In the genomic region with DNA sequence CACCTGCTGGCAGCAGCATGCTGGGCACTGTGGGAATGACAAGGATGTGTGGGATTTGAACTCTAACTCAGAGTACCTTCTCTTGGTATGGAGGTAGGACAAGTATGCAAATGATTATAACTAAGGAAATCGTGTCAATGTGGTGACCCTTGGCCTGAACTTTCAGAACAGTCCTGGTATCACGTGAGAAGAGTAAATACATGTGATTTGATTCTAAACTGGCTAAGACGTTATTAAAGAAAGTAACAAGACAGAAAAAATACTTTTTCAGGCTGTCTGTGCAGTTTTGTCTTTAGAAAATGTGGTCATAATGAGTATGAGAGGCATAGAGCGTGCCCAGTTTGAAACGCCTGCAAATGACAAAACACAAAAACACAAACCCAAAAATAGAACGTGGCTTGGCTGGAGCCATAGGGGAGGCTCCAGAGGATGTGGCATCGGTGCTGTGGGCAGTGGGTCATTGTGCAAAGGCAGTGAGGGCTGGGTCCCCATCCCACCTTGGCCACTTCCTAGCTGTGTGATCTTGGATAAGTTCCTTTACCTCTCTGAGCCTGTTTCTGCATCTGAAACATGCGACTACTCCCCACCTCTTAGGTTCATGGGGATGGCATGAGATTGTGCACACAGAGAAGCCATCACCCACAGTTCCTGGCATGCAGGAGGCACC, we compare ENCODE assay signal across 14 cellular contexts. TPM values are rescaled to one million over a fixed set of nuclear protein-coding genes. Genes with fewer than 3 reads are reported as not detected.
DNase-seq lines count a peak whose midpoint lies in the region; ATAC-seq, FAIRE-seq and TF ChIP-seq lines count a peak whose summit lies in the region.
"Had no signal": no experiment of that assay in that cellular context is flagged by ENCODE, and none has a peak within 500 bp of the region (broad histone marks: within the 10 kb centered on the region; RNA-seq: fewer than 3 reads in every experiment).

No MANE protein-coding gene starts in this region.

- no peak overlapping the region for H2AFZ ChIP-seq in HepG2 (ENCODE audit: low read length)

- peaks cover 4% of the 10 kb centered on the region for H3K9me3 Mint-ChIP-seq in activated naive CD4-positive, alpha-beta T cell treated with anti-CD3 and anti-CD28 coated beads, Interleukin-2, amount 10 ng/mL, durations not matched to agents 7 days and 5 days
- H3K9me3 Mint-ChIP-seq in CD14-positive monocyte, result peaks cover 0 to 9% (median 4%) of the 10 kb centered on the region in 7 donors

- H3K9me3 ChIP-seq in HepG2 (ENCODE audit: low read length), result no peaks in the 10 kb centered on the region
- H3K9me3 ChIP-seq in transverse colon, result no peaks in the 10 kb centered on the region
- H3K9me3 ChIP-seq: body of pancreas had no signal

- TF ChIP-seq RAD21 in HepG2 (CRISPR knock-in tag; IDR thresholded peaks at IDR 0.05), result no peak

- H3K79me2 ChIP-seq in HepG2 (ENCODE audit: insufficient read depth, low read length), result no peaks in the 10 kb centered on the region

- H4K20me1 ChIP-seq in HepG2 (ENCODE audit: insufficient read depth, low read length), result no peaks in the 10 kb centered on the region

- TF ChIP-seq POLR2A in HepG2 (IDR thresholded peaks at IDR 0.05; ENCODE audit: insufficient read depth in 1 of 2, low read depth in 2 of 2, low read length in 2 of 2), result no peak
- no peak for TF ChIP-seq POLR2A in transverse colon (IDR thresholded peaks at IDR 0.05)

- no peak overlapping the region for H3K4me2 ChIP-seq in HepG2 (ENCODE audit: low read depth, low read length)

- H3K9ac ChIP-seq in HepG2 (ENCODE audit: insufficient read depth, low read depth, low read length), result no peak overlapping the region

- TF ChIP-seq CTCF in HepG2 (CRISPR knock-in tag; IDR thresholded peaks at IDR 0.05) (no peak), transverse colon (IDR thresholded peaks at IDR 0.05) (no peak), CD14-positive monocyte (IDR thresholded peaks at IDR 0.05) (no peak)

- ATAC-seq in HepG2, result no peak
- ATAC-seq: body of pancreas had no signal

- no TSS peak for BruUV-seq in HepG2 (replicated peaks; lab: Mats Ljungman, UMichigan)

- POLR2A ChIA-PET in HepG2 (lab: Yijun Ruan, JAX), result no interaction called here

- peaks cover 22% of the 10 kb centered on the region for H3K27me3 Mint-ChIP-seq in activated naive CD4-positive, alpha-beta T cell treated with anti-CD3 and anti-CD28 coated beads, Interleukin-2, amount 10 ng/mL, durations not matched to agents 7 days and 5 days
- peaks cover 8 to 14% (median 9%) of the 10 kb centered on the region in 3 donors for H3K27me3 Mint-ChIP-seq in CD14-positive monocyte (ENCODE audit: low read depth in 3 of 3)

- in situ Hi-C loops in HepG2 (cut with HindIII; ENCODE audit: extremely low pct_ligation_motif_present, low pct_unique_long_range_greater_than_20kb) (no loop called here), transverse colon (cut with MboI; ENCODE audit: low pct_ligation_motif_present in 1 of 4, low pct_unique_long_range_greater_than_20kb in 1 of 4, low sequenced_read_pairs in 3 of 4) (no loop called here)

- intact Hi-C loops in HepG2 (cut with micrococcal nuclease; ENCODE audit: unreplicated experiment), result no loop called here
- intact Hi-C loops in transverse colon (cut with DNase I; ENCODE audit: low total_unique reads), result no loop called here
- intact Hi-C loops in CD14-positive monocyte (cut with micrococcal nuclease), result loop anchor here (2.0 to 5.0 kb wide), 3 partner anchors 31 to 289 kb away; no protein-coding TSS in a partner anchor

- H3K4me3 ChIP-seq in HepG2 (replicated peaks in 1 of 3; ENCODE audit: insufficient read depth in 1 of 3, low read depth in 2 of 3, low read length in 3 of 3) (no peak overlapping the region), transverse colon (no peak overlapping the region)
- H3K4me3 ChIP-seq: body of pancreas had no signal

- H3K27ac Mint-ChIP-seq in activated naive CD4-positive, alpha-beta T cell treated with anti-CD3 and anti-CD28 coated beads, Interleukin-2, amount 10 ng/mL, durations not matched to agents 7 days and 5 days, result peak overlapping the region; percentile 60
- no peak overlapping the region for H3K27ac Mint-ChIP-seq in CD14-positive monocyte

- H3K36me3 ChIP-seq in HepG2 (replicated peaks in 1 of 2; ENCODE audit: control insufficient read depth in 1 of 2, insufficient read depth in 2 of 2, low read length in 2 of 2) (no peaks in the 10 kb centered on the region), transverse colon (no peaks in the 10 kb centered on the region)

- FAIRE-seq in HepG2 (lab: Jason Lieb, UNC), result no peak

- H3K36me3 Mint-ChIP-seq in activated naive CD4-positive, alpha-beta T cell treated with anti-CD3 and anti-CD28 coated beads, Interleukin-2, amount 10 ng/mL, durations not matched to agents 7 days and 5 days, result peaks cover 5% of the 10 kb centered on the region
- H3K36me3 Mint-ChIP-seq in CD14-positive monocyte, result no peaks in the 10 kb centered on the region

- 15% methylated on average over 8 of the region's 8 CpGs for WGBS in HepG2 (ENCODE audit: low lambda C conversion rate)
- WGBS in transverse colon (ENCODE audit: low coverage in 1 of 2), 2 donors, result 7 to 33% methylated on average over 3 to 8 of the region's 8 CpGs

- no peak for TF ChIP-seq EP300 in HepG2 (IDR thresholded peaks at IDR 0.05; ENCODE audit: low read depth in 2 of 2, low read length in 2 of 2)
- TF ChIP-seq EP300 in HepG2 (CRISPR knock-in tag; IDR thresholded peaks at IDR 0.05; ENCODE audit: borderline replicate concordance), result no peak
- TF ChIP-seq EP300 in transverse colon (IDR thresholded peaks at IDR 0.05; ENCODE audit: low read depth), result no peak

- peak overlapping the region; percentile 11 for H3K4me3 Mint-ChIP-seq in activated naive CD4-positive, alpha-beta T cell treated with anti-CD3 and anti-CD28 coated beads, Interleukin-2, amount 10 ng/mL, durations not matched to agents 7 days and 5 days
- H3K4me3 Mint-ChIP-seq in CD14-positive monocyte, result peak overlapping the region in 1 of 2 donors; percentile 26

- peak; percentile 43 for DNase-seq in activated naive CD4-positive, alpha-beta T cell treated with anti-CD3 and anti-CD28 coated beads, Interleukin-2, amount 10 ng/mL, durations not matched to agents 7 days and 5 days
- DNase-seq in activated naive CD4-positive, alpha-beta T cell (lab: John Stamatoyannopoulos, UW), result no peak
- DNase-seq in activated CD8-positive, alpha-beta memory T cell treated with anti-CD3 and anti-CD28 coated beads, Interleukin-2, amount 50 U/mL, for 4 hours, result peak; percentile 13
- DNase-seq in HepG2 (ENCODE audit: low spot score) (no peak), transverse colon (no peak), SIG-M5 treated with dmso at 0.1 percent for 504 hours (lab: John Stamatoyannopoulos, UW; ENCODE audit: unreplicated experiment) (no peak), CD14-positive monocyte (ENCODE audit: low spot score) (no peak), NCI-H1417 (lab: John Stamatoyannopoulos, UW) (no peak)
- DNase-seq: effector CD8-positive, alpha-beta T cell; NCI-H187; occipital lobe; stimulated activated CD4-positive, alpha-beta T cell treated with anti-CD3 and anti-CD28 coated beads, Interleukin-15, amount 100 ng/mL, for 24 hours had no signal

- CTCF ChIA-PET in activated naive CD4-positive, alpha-beta T cell treated with anti-CD3 and anti-CD28 coated beads, Interleukin-2, amount 10 ng/mL, durations not matched to agents 7 days and 5 days (lab: Charles Lee), result interaction anchor here (0.8 to 4.4 kb wide), 3 partner anchors 25 to 92 kb away, joined by 3 to 24 read pairs (median 5); no protein-coding TSS in a partner anchor
- CTCF ChIA-PET in HepG2 (lab: Yijun Ruan, JAX; ENCODE audit: low intra/inter-chr PET ratio, low total read pairs), result interaction anchor here (3.5 kb wide), 1 partner anchor 31 kb away, joined by 57 read pairs; no protein-coding TSS in a partner anchor

- H3K4me1 ChIP-seq in HepG2 (ENCODE audit: insufficient read depth, low read length) (peaks cover 35% of the 10 kb centered on the region), transverse colon (peaks cover 14 to 25% (median 21%) of the 10 kb centered on the region in 4 donors)

- no peak overlapping the region for H3K27ac ChIP-seq in HepG2 (ENCODE audit: extremely low read length, insufficient read depth, low read length)
- peak overlapping the region; percentile 67 to 79 (median 77) for H3K27ac ChIP-seq in transverse colon
- H3K27ac ChIP-seq: body of pancreas had no signal

- peaks cover 74% of the 10 kb centered on the region for H3K4me1 Mint-ChIP-seq in activated naive CD4-positive, alpha-beta T cell treated with anti-CD3 and anti-CD28 coated beads, Interleukin-2, amount 10 ng/mL, durations not matched to agents 7 days and 5 days
- H3K4me1 Mint-ChIP-seq in CD14-positive monocyte, result peaks cover 4% of the 10 kb centered on the region

- H3K27me3 ChIP-seq in HepG2 (ENCODE audit: control insufficient read depth in 1 of 2, insufficient read depth in 2 of 2, low read length in 2 of 2) (peaks cover 6 to 18% of the 10 kb centered on the region in 2 experiments; a peak in 3 of 5 replicates), transverse colon (no peaks in the 10 kb centered on the region)
- H3K27me3 ChIP-seq: body of pancreas had no signal

RNA-seq across cellular contexts. Expression of a gene that starts 18.4 kb away (rescaled TPM):
- not detected in 2 replicates for total RNA-seq in HepG2 (2016; rRNA removed; fragmentation: Illumina TruSeq; extraction: Trizol)
- total RNA-seq in HepG2 (2016; cell fraction: cytosol; rRNA removed; fragmentation: Illumina TruSeq; extraction: Trizol; ENCODE audit: low read depth), result not detected in 2 replicates
- not detected in 2 replicates for total RNA-seq in HepG2 (2016; cell fraction: insoluble cytoplasmic fraction; rRNA removed; fragmentation: Illumina TruSeq; extraction: Trizol)
- not detected in 2 replicates for total RNA-seq in HepG2 (2016; cell fraction: membrane; rRNA removed; fragmentation: Illumina TruSeq; extraction: Trizol)
- total RNA-seq in HepG2 (2016; cell fraction: nucleus; rRNA removed; fragmentation: Illumina TruSeq; extraction: Trizol), result not detected in 2 replicates
- 0.05 TPM in 1 of 2 replicates, not detected in the other for polyA plus RNA-seq in HepG2 (2011; rRNA removed)
- 0.10 TPM in 1 of 2 replicates, not detected in the other for polyA plus RNA-seq in HepG2 (2011; cell fraction: cytosol; rRNA removed)
- polyA plus RNA-seq in HepG2 (2011; cell fraction: nucleus; rRNA removed), result 0.09 TPM in 1 of 2 replicates, not detected in the other
- polyA plus RNA-seq in HepG2 (2012), result 0.03 TPM in 1 of 2 replicates, not detected in the other
- polyA plus RNA-seq in HepG2 (2016; cell fraction: cytosol; fragmentation: Illumina TruSeq; extraction: Trizol; ENCODE audit: low read depth), result not detected in 2 replicates
- not detected in 2 replicates for polyA plus RNA-seq in HepG2 (2016; cell fraction: insoluble cytoplasmic fraction; fragmentation: Illumina TruSeq; extraction: Trizol; ENCODE audit: low read depth)
- polyA plus RNA-seq in HepG2 (2016; cell fraction: membrane; fragmentation: Illumina TruSeq; extraction: Trizol; ENCODE audit: low read depth), result not detected in 2 replicates
- not detected in 2 replicates for polyA plus RNA-seq in HepG2 (2016; cell fraction: nucleus; fragmentation: Illumina TruSeq; extraction: Trizol; ENCODE audit: insufficient read depth, low read depth)
- 0.06 TPM in 1 of 2 replicates, not detected in the other for polyA minus RNA-seq in HepG2 (2011; rRNA and poly(A)+ RNA removed; ENCODE audit: low replicate concordance)
- not detected in 2 replicates for polyA minus RNA-seq in HepG2 (2011; cell fraction: cytosol; rRNA and poly(A)+ RNA removed)
- not detected in 2 replicates for polyA minus RNA-seq in HepG2 (2011; cell fraction: nucleus; rRNA and poly(A)+ RNA removed)
- 1 to 10 TPM; 1.1 to 3.4 (median 2.6) TPM for total RNA-seq in transverse colon
- 1 to 10 TPM in 1 of 2 donors, under 1 TPM in 1; 0.60 to 1.7 TPM for polyA plus RNA-seq in CD14-positive monocyte
- total RNA-seq: occipital lobe had no signal

RNA-seq across cellular contexts. Expression of a gene that starts 19.9 kb away (rescaled TPM):
- 1.5 and 2.7 TPM in 2 replicates for total RNA-seq in HepG2 (2016; rRNA removed; fragmentation: Illumina TruSeq; extraction: Trizol)
- total RNA-seq in HepG2 (2016; cell fraction: cytosol; rRNA removed; fragmentation: Illumina TruSeq; extraction: Trizol; ENCODE audit: low read depth), result 0.40 and 0.97 TPM in 2 replicates
- 1.1 and 2.5 TPM in 2 replicates for total RNA-seq in HepG2 (2016; cell fraction: insoluble cytoplasmic fraction; rRNA removed; fragmentation: Illumina TruSeq; extraction: Trizol)
- 1.7 and 1.8 TPM in 2 replicates for total RNA-seq in HepG2 (2016; cell fraction: membrane; rRNA removed; fragmentation: Illumina TruSeq; extraction: Trizol)
- total RNA-seq in HepG2 (2016; cell fraction: nucleus; rRNA removed; fragmentation: Illumina TruSeq; extraction: Trizol), result 4.5 and 5.3 TPM in 2 replicates
- polyA plus RNA-seq in HepG2 (2011; rRNA removed), result 6.9 and 10.7 TPM in 2 replicates
- polyA plus RNA-seq in HepG2 (2011; cell fraction: cytosol; rRNA removed), result 3.0 and 4.1 TPM in 2 replicates
- 39.8 and 43.2 TPM in 2 replicates for polyA plus RNA-seq in HepG2 (2011; cell fraction: nucleus; rRNA removed)
- 4.1 and 5.1 TPM in 2 replicates for polyA plus RNA-seq in HepG2 (2012)
- polyA plus RNA-seq in HepG2 (2016; cell fraction: cytosol; fragmentation: Illumina TruSeq; extraction: Trizol; ENCODE audit: low read depth), result 0.60 and 1.2 TPM in 2 replicates
- 1.7 and 1.9 TPM in 2 replicates for polyA plus RNA-seq in HepG2 (2016; cell fraction: insoluble cytoplasmic fraction; fragmentation: Illumina TruSeq; extraction: Trizol; ENCODE audit: low read depth)
- 1.6 and 1.8 TPM in 2 replicates for polyA plus RNA-seq in HepG2 (2016; cell fraction: membrane; fragmentation: Illumina TruSeq; extraction: Trizol; ENCODE audit: low read depth)
- 8.4 and 10.3 TPM in 2 replicates for polyA plus RNA-seq in HepG2 (2016; cell fraction: nucleus; fragmentation: Illumina TruSeq; extraction: Trizol; ENCODE audit: insufficient read depth, low read depth)
- 8.3 and 36.4 TPM in 2 replicates for polyA minus RNA-seq in HepG2 (2011; rRNA and poly(A)+ RNA removed; ENCODE audit: low replicate concordance)
- polyA minus RNA-seq in HepG2 (2011; cell fraction: cytosol; rRNA and poly(A)+ RNA removed), result 2.5 and 4.0 TPM in 2 replicates
- polyA minus RNA-seq in HepG2 (2011; cell fraction: nucleus; rRNA and poly(A)+ RNA removed), result 18.0 and 21.3 TPM in 2 replicates
- total RNA-seq in transverse colon, result 10 to 100 TPM in 1 of 4 donors, 1 to 10 TPM in 3; 1.4 to 68.8 (median 7.5) TPM
- under 1 TPM; 0.14 to 0.24 TPM for polyA plus RNA-seq in CD14-positive monocyte

RNA-seq across cellular contexts. Expression of a gene that starts 44.2 kb away (rescaled TPM):
- total RNA-seq in HepG2 (2016; rRNA removed; fragmentation: Illumina TruSeq; extraction: Trizol) (0.39 and 0.64 TPM in 2 replicates), transverse colon (under 1 TPM in 2 of 4 donors, not detected in 2; 0.16 to 0.41 TPM)
- total RNA-seq in HepG2 (2016; cell fraction: cytosol; rRNA removed; fragmentation: Illumina TruSeq; extraction: Trizol; ENCODE audit: low read depth), result 0.09 and 0.10 TPM in 2 replicates
- 0.39 and 0.49 TPM in 2 replicates for total RNA-seq in HepG2 (2016; cell fraction: insoluble cytoplasmic fraction; rRNA removed; fragmentation: Illumina TruSeq; extraction: Trizol)
- 0.25 and 0.38 TPM in 2 replicates for total RNA-seq in HepG2 (2016; cell fraction: membrane; rRNA removed; fragmentation: Illumina TruSeq; extraction: Trizol)
- total RNA-seq in HepG2 (2016; cell fraction: nucleus; rRNA removed; fragmentation: Illumina TruSeq; extraction: Trizol), result 0.60 and 0.65 TPM in 2 replicates
- polyA plus RNA-seq in HepG2 (2011; rRNA removed) (0.08 and 0.09 TPM in 2 replicates), CD14-positive monocyte (not detected)
- polyA plus RNA-seq in HepG2 (2011; cell fraction: cytosol; rRNA removed), result 0.07 and 0.09 TPM in 2 replicates
- 0.21 and 0.35 TPM in 2 replicates for polyA plus RNA-seq in HepG2 (2011; cell fraction: nucleus; rRNA removed)
- polyA plus RNA-seq in HepG2 (2012), result 0.04 and 0.05 TPM in 2 replicates
- 0.06 and 0.11 TPM in 2 replicates for polyA plus RNA-seq in HepG2 (2016; cell fraction: cytosol; fragmentation: Illumina TruSeq; extraction: Trizol; ENCODE audit: low read depth)
- 0.24 and 0.28 TPM in 2 replicates for polyA plus RNA-seq in HepG2 (2016; cell fraction: insoluble cytoplasmic fraction; fragmentation: Illumina TruSeq; extraction: Trizol; ENCODE audit: low read depth)
- polyA plus RNA-seq in HepG2 (2016; cell fraction: membrane; fragmentation: Illumina TruSeq; extraction: Trizol; ENCODE audit: low read depth), result 0.11 and 0.14 TPM in 2 replicates
- polyA plus RNA-seq in HepG2 (2016; cell fraction: nucleus; fragmentation: Illumina TruSeq; extraction: Trizol; ENCODE audit: insufficient read depth, low read depth), result 0.53 and 0.95 TPM in 2 replicates
- polyA minus RNA-seq in HepG2 (2011; rRNA and poly(A)+ RNA removed; ENCODE audit: low replicate concordance), result 0.07 and 0.30 TPM in 2 replicates
- polyA minus RNA-seq in HepG2 (2011; cell fraction: cytosol; rRNA and poly(A)+ RNA removed), result not detected in 2 replicates
- polyA minus RNA-seq in HepG2 (2011; cell fraction: nucleus; rRNA and poly(A)+ RNA removed), result 0.13 TPM in 1 of 2 replicates, not detected in the other
- total RNA-seq: occipital lobe had no signal
- polyA plus RNA-seq: liver had no signal

RNA-seq across cellular contexts. Expression of a gene that starts 58.6 kb away (rescaled TPM):
- total RNA-seq in HepG2 (2016; rRNA removed; fragmentation: Illumina TruSeq; extraction: Trizol) (1.5 and 4.2 TPM in 2 replicates), transverse colon (1 to 10 TPM in 1 of 4 donors, under 1 TPM in 2, not detected in 1; 0.16 to 4.9 (median 0.41) TPM)
- 1.1 and 1.5 TPM in 2 replicates for total RNA-seq in HepG2 (2016; cell fraction: cytosol; rRNA removed; fragmentation: Illumina TruSeq; extraction: Trizol; ENCODE audit: low read depth)
- total RNA-seq in HepG2 (2016; cell fraction: insoluble cytoplasmic fraction; rRNA removed; fragmentation: Illumina TruSeq; extraction: Trizol), result 1.5 and 5.2 TPM in 2 replicates
- 1.7 and 2.7 TPM in 2 replicates for total RNA-seq in HepG2 (2016; cell fraction: membrane; rRNA removed; fragmentation: Illumina TruSeq; extraction: Trizol)
- total RNA-seq in HepG2 (2016; cell fraction: nucleus; rRNA removed; fragmentation: Illumina TruSeq; extraction: Trizol), result 5.1 and 6.1 TPM in 2 replicates
- polyA plus RNA-seq in HepG2 (2011; rRNA removed) (4.8 and 8.5 TPM in 2 replicates), CD14-positive monocyte (not detected)
- 5.4 and 5.9 TPM in 2 replicates for polyA plus RNA-seq in HepG2 (2011; cell fraction: cytosol; rRNA removed)
- polyA plus RNA-seq in HepG2 (2011; cell fraction: nucleus; rRNA removed), result 16.8 and 19.4 TPM in 2 replicates
- polyA plus RNA-seq in HepG2 (2012), result 4.2 and 6.4 TPM in 2 replicates
- polyA plus RNA-seq in HepG2 (2016; cell fraction: cytosol; fragmentation: Illumina TruSeq; extraction: Trizol; ENCODE audit: low read depth), result 1.7 TPM in 2 replicates
- 2.3 and 2.6 TPM in 2 replicates for polyA plus RNA-seq in HepG2 (2016; cell fraction: insoluble cytoplasmic fraction; fragmentation: Illumina TruSeq; extraction: Trizol; ENCODE audit: low read depth)
- 2.4 and 3.1 TPM in 2 replicates for polyA plus RNA-seq in HepG2 (2016; cell fraction: membrane; fragmentation: Illumina TruSeq; extraction: Trizol; ENCODE audit: low read depth)
- 10.0 and 11.5 TPM in 2 replicates for polyA plus RNA-seq in HepG2 (2016; cell fraction: nucleus; fragmentation: Illumina TruSeq; extraction: Trizol; ENCODE audit: insufficient read depth, low read depth)
- polyA minus RNA-seq in HepG2 (2011; rRNA and poly(A)+ RNA removed; ENCODE audit: low replicate concordance), result 6.6 TPM in 1 of 2 replicates, not detected in the other
- polyA minus RNA-seq in HepG2 (2011; cell fraction: cytosol; rRNA and poly(A)+ RNA removed), result 1.1 and 1.9 TPM in 2 replicates
- 4.0 and 5.2 TPM in 2 replicates for polyA minus RNA-seq in HepG2 (2011; cell fraction: nucleus; rRNA and poly(A)+ RNA removed)
- total RNA-seq: occipital lobe had no signal

Comparison
In these comparisons a context has a peak if more than half of its experiments do, and no peak if none do; other contexts are left out.
1. DNase-seq: peak in activated naive CD4-positive, alpha-beta T cell treated with anti-CD3 and anti-CD28 coated beads, Interleukin-2, amount 10 ng/mL, durations not matched to agents 7 days and 5 days (single experiment) and activated CD8-positive, alpha-beta memory T cell treated with anti-CD3 and anti-CD28 coated beads, Interleukin-2, amount 50 U/mL, for 4 hours (single experiment); none in activated naive CD4-positive, alpha-beta T cell (0 of 4), HepG2 (single experiment), transverse colon (single experiment), SIG-M5 treated with dmso at 0.1 percent for 504 hours (single experiment), CD14-positive monocyte (single experiment) and NCI-H1417 (0 of 3).
2. intact Hi-C loops: an anchor here in CD14-positive monocyte (2.0 to 5.0 kb wide); none called in HepG2 and transverse colon.